Comparison of ENCODE assay signal across 8 cellular contexts in genomic region chr4:40924096-40924792, GRCh38.
DNase-seq lines count a peak whose midpoint lies in the region; ATAC-seq, FAIRE-seq and TF ChIP-seq lines count a peak whose summit lies in the region.

No MANE protein-coding gene starts in this region.

- no peak overlapping the region for H3K27ac ChIP-seq in K562 (ENCODE audit: extremely low read depth, low read depth, low read length)

- TF ChIP-seq EP300 in K562 (IDR thresholded peaks at IDR 0.05; ENCODE audit: low read length), result no peak

- no peaks in the 10 kb centered on the region; a peak in 1 of 5 replicates for H3K4me1 ChIP-seq in K562 (replicated peaks in 1 of 2; ENCODE audit: control insufficient read depth in 2 of 2, insufficient read depth in 2 of 2, low read length in 2 of 2)

- in situ Hi-C loops in K562 (cut with MboI), result no loop called here

- H3K4me3 ChIP-seq in K562, result no peak overlapping the region

- H3K36me3 ChIP-seq in K562 (ENCODE audit: control insufficient read depth, insufficient read depth, low read length), result no peaks in the 10 kb centered on the region

- peak overlapping the region; percentile 63 for H3K4me2 ChIP-seq in K562 (ENCODE audit: insufficient read depth, low read length)

- H3K27me3 ChIP-seq in K562 (ENCODE audit: control insufficient read depth in 2 of 2, insufficient read depth in 2 of 2, low read length in 2 of 2), result peaks cover 3 to 28% of the 10 kb centered on the region in 2 experiments; a peak in 4 of 5 replicates

- POLR2A ChIA-PET in HEK293T (lab: Yijun Ruan, JAX) (interaction anchor here (0.9 to 2.1 kb wide), 4 partner anchors 281 to 332 kb away, joined by 3 to 5 read pairs (median 3); partner anchors contain the start of gene UCHL1), K562 (lab: Yijun Ruan, JAX) (interaction anchor here (0.6 to 1.7 kb wide), 2 partner anchors 12 to 352 kb away, joined by 3 to 7 read pairs; no protein-coding TSS in a partner anchor)

- no peaks in the 10 kb centered on the region for H3K9me1 ChIP-seq in K562 (ENCODE audit: control insufficient read depth, insufficient read depth, low read length)

- no peak for TF ChIP-seq POLR2A in K562 (conservative IDR thresholded peaks at IDR 0.05)

- peak; percentile 37 to 53; a peak in 3 of 4 replicates for TF ChIP-seq RAD21 in K562 (CRISPR knock-in tag; conservative IDR thresholded peaks at IDR 0.05 in 1 of 2, IDR thresholded peaks at IDR 0.05 in 1 of 2)

- BruUV-seq in K562 (replicated peaks; lab: Mats Ljungman, UMichigan), result no TSS peak

- 14% methylated on average over 11 of the region's 11 CpGs for WGBS in K562 (ENCODE audit: insufficient coverage, low coverage, missing lambda C conversion rate)

- no peaks in the 10 kb centered on the region; the same call in 1 of the 2 replicates for H4K20me1 ChIP-seq in K562 (replicated peaks; ENCODE audit: control insufficient read depth, insufficient read depth, low read length)

- no peak overlapping the region for H3K9ac ChIP-seq in K562 (ENCODE audit: insufficient read depth in 1 of 2, low read depth in 2 of 2, low read length in 2 of 2)

- no peaks in the 10 kb centered on the region for H3K9me3 ChIP-seq in K562 (replicated peaks; ENCODE audit: control insufficient read depth, insufficient read depth, low read depth, low read length)

- H2AFZ ChIP-seq in K562 (ENCODE audit: low read depth, low read length), result peak overlapping the region; percentile 98

- peak; percentile 70 for FAIRE-seq in G401.6 (lab: Jason Lieb, UNC)
- FAIRE-seq in K562 (lab: Jason Lieb, UNC), result peak; percentile 81

- intact Hi-C loops in K562 (cut with micrococcal nuclease), result no loop called here

- H3K79me2 ChIP-seq in K562 (ENCODE audit: control insufficient read depth, insufficient read depth, low read length), result no peaks in the 10 kb centered on the region

- TF ChIP-seq CTCF in K562 (IDR thresholded peaks at IDR 0.05 in 2 of 3, conservative IDR thresholded peaks at IDR 0.05 in 1 of 3; ENCODE audit: insufficient read depth in 2 of 3, low read depth in 1 of 3, low read length in 3 of 3), result peak; percentile 78 to 94 (median 78)

- CTCF ChIA-PET in HEK293T (lab: Yijun Ruan, JAX) (interaction anchor here (0.5 to 2.7 kb wide), 7 partner anchors 8 to 948 kb away, joined by 3 to 9 read pairs (median 3); no protein-coding TSS in a partner anchor), K562 (lab: Yijun Ruan, JAX; ENCODE audit: low intra/inter-chr PET ratio) (interaction anchor here (0.7 kb wide), 1 partner anchor 14 kb away, joined by 3 read pairs; no protein-coding TSS in a partner anchor)

- ATAC-seq in K562, result peak; percentile 94
- ATAC-seq in GM21786 (IDR thresholded peaks at IDR 0.05; ENCODE audit: unreplicated experiment), result no peak

- peak; percentile 65 for DNase-seq in HEK293T (ENCODE audit: extremely low spot score)
- DNase-seq in NCI-H1694 treated with DMSO at 0.1 percent for 48 hours (lab: John Stamatoyannopoulos, UW), result peak; percentile 30
- DNase-seq in UCSD-AML1 (lab: John Stamatoyannopoulos, UW; ENCODE audit: unreplicated experiment), result peak; percentile 74
- peak; percentile 68 to 80 (median 78) for DNase-seq in K562 (ENCODE audit: extremely low read depth in 1 of 4, low spot score in 3 of 4)
- DNase-seq in iris pigment epithelial cell (ENCODE audit: low read depth), result peak; percentile 58
- DNase-seq in stimulated activated CD4-positive, alpha-beta T cell treated with anti-CD3 and anti-CD28 coated beads, Interleukin-2, amount 100 ng/mL, for 4 hours (ENCODE audit: low read depth), result peak; percentile 58

TF ChIP-seq in HEK293T, 16 proteins besides CTCF, POLR2A, EP300 and RAD21:
- TF ChIP-seq CTBP1 (IDR thresholded peaks at IDR 0.05; ENCODE audit: borderline replicate concordance), result no peak
- no peak for TF ChIP-seq L3MBTL2 (conservative IDR thresholded peaks at IDR 0.05)

TF ChIP-seq in K562, 482 proteins besides CTCF, POLR2A, EP300 and RAD21:
- TF ChIP-seq DEAF1 (CRISPR knock-in tag; IDR thresholded peaks at IDR 0.05) (0 out of 2 replicates have a peak, but pooled peaks have one; percentile 16), MECOM (CRISPR knock-in tag; IDR thresholded peaks at IDR 0.05) (0 out of 2 replicates have a peak, but pooled peaks have one; percentile 9), ARHGAP35 (IDR thresholded peaks at IDR 0.05; ENCODE audit: partially characterized antibody) (no peak), ZNF23 (CRISPR knock-in tag; IDR thresholded peaks at IDR 0.05) (no peak), YY1 (IDR thresholded peaks at IDR 0.05; ENCODE audit: borderline replicate concordance in 1 of 3, control insufficient read depth in 1 of 3, extremely low read depth in 1 of 3, insufficient read depth in 3 of 3, insufficient read length in 1 of 3, insufficient replicate concordance in 2 of 3, low read depth in 1 of 3, low read length in 2 of 3) (peak; percentile 27 to 92 (median 83)), KLF16 (IDR thresholded peaks at IDR 0.05) (0 out of 2 replicates have a peak, but pooled peaks have one; percentile 22), SMC3 (conservative IDR thresholded peaks at IDR 0.05; ENCODE audit: insufficient read depth, low read depth, low read length) (0 out of 2 replicates have a peak, but pooled peaks have one; percentile 28), CTCFL (IDR thresholded peaks at IDR 0.05; ENCODE audit: borderline replicate concordance, insufficient read depth, low read depth, low read length, poor library complexity, severe bottlenecking) (peak; percentile 71), HCFC1 (IDR thresholded peaks at IDR 0.05; ENCODE audit: low read depth, low read length) (no peak), EHMT2 (IDR thresholded peaks at IDR 0.05) (peak; percentile 81; the same call in 1 of the 2 replicates), CBX1 (IDR thresholded peaks at IDR 0.05; ENCODE audit: low read depth) (0 out of 2 replicates have a peak, but pooled peaks have one; percentile 22)
- TF ChIP-seq, protein P1, sequence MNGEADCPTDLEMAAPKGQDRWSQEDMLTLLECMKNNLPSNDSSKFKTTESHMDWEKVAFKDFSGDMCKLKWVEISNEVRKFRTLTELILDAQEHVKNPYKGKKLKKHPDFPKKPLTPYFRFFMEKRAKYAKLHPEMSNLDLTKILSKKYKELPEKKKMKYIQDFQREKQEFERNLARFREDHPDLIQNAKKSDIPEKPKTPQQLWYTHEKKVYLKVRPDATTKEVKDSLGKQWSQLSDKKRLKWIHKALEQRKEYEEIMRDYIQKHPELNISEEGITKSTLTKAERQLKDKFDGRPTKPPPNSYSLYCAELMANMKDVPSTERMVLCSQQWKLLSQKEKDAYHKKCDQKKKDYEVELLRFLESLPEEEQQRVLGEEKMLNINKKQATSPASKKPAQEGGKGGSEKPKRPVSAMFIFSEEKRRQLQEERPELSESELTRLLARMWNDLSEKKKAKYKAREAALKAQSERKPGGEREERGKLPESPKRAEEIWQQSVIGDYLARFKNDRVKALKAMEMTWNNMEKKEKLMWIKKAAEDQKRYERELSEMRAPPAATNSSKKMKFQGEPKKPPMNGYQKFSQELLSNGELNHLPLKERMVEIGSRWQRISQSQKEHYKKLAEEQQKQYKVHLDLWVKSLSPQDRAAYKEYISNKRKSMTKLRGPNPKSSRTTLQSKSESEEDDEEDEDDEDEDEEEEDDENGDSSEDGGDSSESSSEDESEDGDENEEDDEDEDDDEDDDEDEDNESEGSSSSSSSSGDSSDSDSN (IDR thresholded peaks at IDR 0.05; ENCODE audit: borderline replicate concordance in 1 of 2, low read depth in 2 of 2, low read length in 2 of 2), result no peak
- TF ChIP-seq, protein P2, sequence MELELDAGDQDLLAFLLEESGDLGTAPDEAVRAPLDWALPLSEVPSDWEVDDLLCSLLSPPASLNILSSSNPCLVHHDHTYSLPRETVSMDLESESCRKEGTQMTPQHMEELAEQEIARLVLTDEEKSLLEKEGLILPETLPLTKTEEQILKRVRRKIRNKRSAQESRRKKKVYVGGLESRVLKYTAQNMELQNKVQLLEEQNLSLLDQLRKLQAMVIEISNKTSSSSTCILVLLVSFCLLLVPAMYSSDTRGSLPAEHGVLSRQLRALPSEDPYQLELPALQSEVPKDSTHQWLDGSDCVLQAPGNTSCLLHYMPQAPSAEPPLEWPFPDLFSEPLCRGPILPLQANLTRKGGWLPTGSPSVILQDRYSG (tag; conservative IDR thresholded peaks at IDR 0.05; ENCODE audit: low read depth), result 0 out of 2 replicates have a peak, but pooled peaks have one; percentile 24
TF ChIP-seq in K562: peak in this region for 9.
